20 cellular contexts compared by ENCODE assay signal in the genomic region with DNA sequence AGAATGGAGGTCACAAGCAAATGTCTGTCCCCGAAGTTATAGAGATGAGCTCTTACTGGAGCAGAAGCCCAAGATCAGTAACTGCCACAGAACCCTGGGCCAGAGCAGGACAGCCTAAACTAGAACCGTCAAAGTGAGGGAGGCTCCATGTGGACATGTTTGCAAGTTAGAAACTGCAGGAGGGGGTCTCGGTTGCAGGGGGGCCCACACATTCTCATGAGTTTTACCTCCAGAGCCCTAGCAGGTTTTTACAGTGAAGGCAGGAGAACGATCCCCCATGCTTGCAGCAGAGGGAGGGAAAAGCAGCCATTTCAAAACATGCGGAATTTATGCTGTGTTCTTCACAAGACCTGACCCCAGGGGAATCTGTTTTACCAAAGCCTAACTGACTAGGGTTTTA.
A peak's percentile ranks its signal among the peaks of the same experiment; 100 is the strongest.
DNase-seq lines count a peak whose midpoint lies in the region; ATAC-seq, FAIRE-seq and TF ChIP-seq lines count a peak whose summit lies in the region.
"Had no signal": no experiment of that assay in that cellular context is flagged by ENCODE, and none has a peak within 500 bp of the region (broad histone marks: within the 10 kb centered on the region; RNA-seq: fewer than 3 reads in every experiment).

No MANE protein-coding gene starts in this region.

- H3K9me3 Mint-ChIP-seq in activated CD8-positive, alpha-beta T cell treated with anti-CD3 and anti-CD28 coated beads, Interleukin-2, amount 10 ng/mL, durations not matched to agents 7 days and 5 days (ENCODE audit: insufficient read depth), result no peaks in the 10 kb centered on the region
- no peaks in the 10 kb centered on the region for H3K9me3 Mint-ChIP-seq in activated CD8-positive, alpha-beta T cell treated with anti-CD3 and anti-CD28 coated beads for 36 hours

- peaks cover 15% of the 10 kb centered on the region for H3K27me3 Mint-ChIP-seq in activated CD8-positive, alpha-beta T cell treated with anti-CD3 and anti-CD28 coated beads, Interleukin-2, amount 10 ng/mL, durations not matched to agents 7 days and 5 days (ENCODE audit: low read depth)
- H3K27me3 Mint-ChIP-seq in activated CD8-positive, alpha-beta T cell treated with anti-CD3 and anti-CD28 coated beads for 36 hours, result peaks cover 11% of the 10 kb centered on the region
- H3K27me3 Mint-ChIP-seq: B cell had no signal

- H3K4me3 ChIP-seq in right atrium auricular region (no peak overlapping the region), heart left ventricle (no peak overlapping the region), testis (no peak overlapping the region)
- H3K4me3 ChIP-seq: A549; BLaER1 treated with 17β-estradiol and CSF1 and Interleukin-3, amounts not matched to agents 10 nM and 100 nM; GM23248; HAP-1 had no signal

- H3K4me1 Mint-ChIP-seq in activated CD8-positive, alpha-beta T cell treated with anti-CD3 and anti-CD28 coated beads, Interleukin-2, amount 10 ng/mL, durations not matched to agents 7 days and 5 days (ENCODE audit: low read depth), result no peaks in the 10 kb centered on the region
- H3K4me1 Mint-ChIP-seq in activated CD8-positive, alpha-beta T cell treated with anti-CD3 and anti-CD28 coated beads for 36 hours (ENCODE audit: low read depth), result no peaks in the 10 kb centered on the region
- H3K4me1 Mint-ChIP-seq: B cell had no signal

- no peak overlapping the region for H3K27ac ChIP-seq in right atrium auricular region
- H3K27ac ChIP-seq in heart left ventricle, result no peak overlapping the region
- no peak overlapping the region for H3K27ac ChIP-seq in testis
- H3K27ac ChIP-seq: 22Rv1; A549; BLaER1 treated with 17β-estradiol and CSF1 and Interleukin-3, amounts not matched to agents 10 nM and 100 nM; GM23248 had no signal

- H3K27me3 ChIP-seq in right atrium auricular region (no peaks in the 10 kb centered on the region), heart left ventricle (peaks cover 0 to 12% (median 0%) of the 10 kb centered on the region in 9 donors), testis (no peaks in the 10 kb centered on the region)
- H3K27me3 ChIP-seq: BLaER1 treated with 17β-estradiol and CSF1 and Interleukin-3, amounts not matched to agents 10 nM and 100 nM had no signal

- no peaks in the 10 kb centered on the region for H3K36me3 Mint-ChIP-seq in activated CD8-positive, alpha-beta T cell treated with anti-CD3 and anti-CD28 coated beads, Interleukin-2, amount 10 ng/mL, durations not matched to agents 7 days and 5 days (ENCODE audit: low read depth)
- H3K36me3 Mint-ChIP-seq in activated CD8-positive, alpha-beta T cell treated with anti-CD3 and anti-CD28 coated beads for 36 hours (ENCODE audit: low read depth), result no peaks in the 10 kb centered on the region
- H3K36me3 Mint-ChIP-seq: CD8-positive, alpha-beta T cell had no signal

- WGBS in heart left ventricle, 4 donors, result 79 to 84% (median 81%) methylated on average over 5 of the region's 5 CpGs
- WGBS in testis, 2 donors, result 78 to 88% methylated on average over 5 of the region's 5 CpGs

- H3K9me3 ChIP-seq in right atrium auricular region, result no peaks in the 10 kb centered on the region
- H3K9me3 ChIP-seq in heart left ventricle, result peaks cover 0 to 6% (median 0%) of the 10 kb centered on the region in 12 donors
- H3K9me3 ChIP-seq in testis, result no peaks in the 10 kb centered on the region
- H3K9me3 ChIP-seq: A549, HAP-1 had no signal

- POLR2A ChIA-PET in activated CD8-positive, alpha-beta T cell treated with anti-CD3 and anti-CD28 coated beads, Interleukin-2, amount 10 ng/mL, durations not matched to agents 7 days and 5 days (lab: Charles Lee), result no interaction called here
- POLR2A ChIA-PET in activated CD8-positive, alpha-beta T cell treated with anti-CD3 and anti-CD28 coated beads for 36 hours (lab: Charles Lee), result no interaction called here

- ATAC-seq in activated CD8-positive, alpha-beta T cell treated with anti-CD3 and anti-CD28 coated beads, Interleukin-2, amount 10 ng/mL, durations not matched to agents 7 days and 5 days, result no peak
- no peak for ATAC-seq in activated CD8-positive, alpha-beta T cell treated with anti-CD3 and anti-CD28 coated beads for 36 hours
- no peak for ATAC-seq in heart left ventricle
- ATAC-seq: A549; CD8-positive, alpha-beta T cell; HepG2 had no signal

- intact Hi-C loops in activated CD8-positive, alpha-beta T cell treated with anti-CD3 and anti-CD28 coated beads for 36 hours (cut with micrococcal nuclease), result no loop called here
- intact Hi-C loops in heart left ventricle (cut with DNase I), result no loop called here
- intact Hi-C loops in testis (cut with DNase I; ENCODE audit: low total_unique reads), result no loop called here

- H3K4me1 ChIP-seq in right atrium auricular region (no peaks in the 10 kb centered on the region), heart left ventricle (no peaks in the 10 kb centered on the region), testis (no peaks in the 10 kb centered on the region)
- H3K4me1 ChIP-seq: A549, HAP-1 had no signal

- no peak for TF ChIP-seq POLR2A in heart left ventricle (IDR thresholded peaks at IDR 0.05)
- TF ChIP-seq POLR2A in testis (IDR thresholded peaks at IDR 0.05), result no peak

- TF ChIP-seq CTCF in activated CD8-positive, alpha-beta T cell treated with anti-CD3 and anti-CD28 coated beads for 36 hours (IDR thresholded peaks at IDR 0.05), result no peak
- TF ChIP-seq CTCF in right atrium auricular region (IDR thresholded peaks at IDR 0.05) (no peak), heart left ventricle (IDR thresholded peaks at IDR 0.05) (no peak), testis (IDR thresholded peaks at IDR 0.05) (no peak)

- H3K4me3 Mint-ChIP-seq in activated CD8-positive, alpha-beta T cell treated with anti-CD3 and anti-CD28 coated beads, Interleukin-2, amount 10 ng/mL, durations not matched to agents 7 days and 5 days, result no peak overlapping the region
- H3K4me3 Mint-ChIP-seq in activated CD8-positive, alpha-beta T cell treated with anti-CD3 and anti-CD28 coated beads for 36 hours, result no peak overlapping the region
- H3K4me3 Mint-ChIP-seq: B cell; CD8-positive, alpha-beta T cell had no signal

- no peak for FAIRE-seq in frontal cortex (lab: Jason Lieb, UNC)
- FAIRE-seq: A549, GM19239, HepG2 had no signal

- no peak overlapping the region for H3K27ac Mint-ChIP-seq in activated CD8-positive, alpha-beta T cell treated with anti-CD3 and anti-CD28 coated beads, Interleukin-2, amount 10 ng/mL, durations not matched to agents 7 days and 5 days
- H3K27ac Mint-ChIP-seq in activated CD8-positive, alpha-beta T cell treated with anti-CD3 and anti-CD28 coated beads for 36 hours, result no peak overlapping the region
- H3K27ac Mint-ChIP-seq: B cell; CD8-positive, alpha-beta T cell had no signal

- peak; percentile 14 for DNase-seq in activated CD8-positive, alpha-beta T cell treated with anti-CD3 and anti-CD28 coated beads, Interleukin-2, amount 10 ng/mL, durations not matched to agents 7 days and 5 days
- DNase-seq in activated CD8-positive, alpha-beta T cell treated with anti-CD3 and anti-CD28 coated beads for 36 hours, result no peak
- DNase-seq in right atrium auricular region (ENCODE audit: low spot score) (peak; percentile 50), heart left ventricle (no peak), mucosa of gallbladder (ENCODE audit: low spot score) (peak; percentile 5), testis (peak; percentile 2), frontal cortex (ENCODE audit: low spot score in 2 of 2) (no peak)
- no peak for DNase-seq in activated CD4-positive, alpha-beta T cell treated with anti-CD3 and anti-CD28 coated beads, Interleukin-2, amount 50 U/mL, for 48 hours
- DNase-seq: Calu3; CD8-positive, alpha-beta T cell; DMS79 treated with DMSO at 0.1 percent for 48 hours; GF-D8; GM23248 had no signal

- H3K36me3 ChIP-seq in right atrium auricular region, result no peaks in the 10 kb centered on the region
- no peaks in the 10 kb centered on the region for H3K36me3 ChIP-seq in heart left ventricle
- no peaks in the 10 kb centered on the region for H3K36me3 ChIP-seq in testis (ENCODE audit: low read depth, missing control alignments)
- H3K36me3 ChIP-seq: BLaER1 treated with 17β-estradiol and CSF1 and Interleukin-3, amounts not matched to agents 10 nM and 100 nM; HAP-1 had no signal

- CTCF ChIA-PET in activated CD8-positive, alpha-beta T cell treated with anti-CD3 and anti-CD28 coated beads, Interleukin-2, amount 10 ng/mL, durations not matched to agents 7 days and 5 days (lab: Charles Lee), result no interaction called here
- CTCF ChIA-PET in activated CD8-positive, alpha-beta T cell treated with anti-CD3 and anti-CD28 coated beads for 36 hours (lab: Charles Lee), result no interaction called here

Comparison
In these comparisons a context has a peak if more than half of its experiments do, and no peak if none do; other contexts are left out.
1. DNase-seq: peak in activated CD8-positive, alpha-beta T cell treated with anti-CD3 and anti-CD28 coated beads, Interleukin-2, amount 10 ng/mL, durations not matched to agents 7 days and 5 days (single experiment), right atrium auricular region (single experiment), mucosa of gallbladder (single experiment) and testis (single experiment); none in activated CD8-positive, alpha-beta T cell treated with anti-CD3 and anti-CD28 coated beads for 36 hours (single experiment), heart left ventricle (0 of 5), activated CD4-positive, alpha-beta T cell treated with anti-CD3 and anti-CD28 coated beads, Interleukin-2, amount 50 U/mL, for 48 hours (0 of 2) and frontal cortex (0 of 2).